37 cellular contexts compared by ENCODE assay signal in genomic region chr19:56258272-56258671, GRCh38. TPM values are rescaled to one million over a fixed set of nuclear protein-coding genes. Genes with fewer than 3 reads are reported as not detected.
"Had no signal": no experiment of that assay in that cellular context is flagged by ENCODE, and none has a peak within 500 bp of the region (broad histone marks: within the 10 kb centered on the region; RNA-seq: fewer than 3 reads in every experiment).

No MANE protein-coding gene starts in this region.

- H3K4me3 ChIP-seq: MG63 had no signal

- DNase-seq: Karpas-422, Kasumi-1, MG63, MM.1S, MV-4-11, NCI-H1048, NCI-H1092, NCI-H1092 treated with DMSO at 0.1 percent for 48 hours, NCI-H1105, NCI-H1417, NCI-H1417 treated with DMSO at 0.1 percent for 48 hours, NCI-H1436, NCI-H1436 treated with DMSO at 0.1 percent for 48 hours, NCI-H1694, NCI-H1694 treated with DMSO at 0.1 percent for 48 hours, NCI-H187, NCI-H187 treated with DMSO at 0.1 percent for 48 hours, NCI-H1930, NCI-H2029, NCI-H2029 treated with DMSO at 0.1 percent for 48 hours, NCI-H2081, NCI-H2081 treated with DMSO at 0.1 percent for 48 hours, NCI-H2171, NCI-H2171 treated with DMSO at 0.1 percent for 48 hours, NCI-H2227 treated with DMSO at 0.1 percent for 48 hours, NCI-H226, NCI-H345, NCI-H446, NCI-H446 treated with DMSO at 0.1 percent for 48 hours, NCI-H510A, NCI-H510A treated with DMSO at 0.1 percent for 48 hours, NCI-H524, NCI-H524 treated with DMSO at 0.1 percent for 48 hours had no signal

- H3K27me3 ChIP-seq: MG63 had no signal

- H3K9me3 ChIP-seq: MG63 had no signal

- H3K36me3 ChIP-seq: MG63 had no signal

RNA-seq across cellular contexts. Expression of gene EDDM13, which starts 14.3 kb away (rescaled TPM):
- total RNA-seq: LHCN-M2, M059J, MCF 10A, NCI-H460 had no signal

RNA-seq across cellular contexts. Expression of gene ZSCAN5C, which starts 56.2 kb away (rescaled TPM):
- total RNA-seq: LHCN-M2, M059J, MCF 10A, NCI-H460 had no signal
